ENCODE assay signal across 13 cellular contexts in genomic region chr20:58714340-58714922, GRCh38. TPM values are rescaled to one million over a fixed set of nuclear protein-coding genes. Genes with fewer than 3 reads are reported as not detected.
A peak's percentile ranks its signal among the peaks of the same experiment; 100 is the strongest.
DNase-seq lines count a peak whose midpoint lies in the region; ATAC-seq and TF ChIP-seq lines count a peak whose summit lies in the region.
"Had no signal": no experiment of that assay in that cellular context is flagged by ENCODE, and none has a peak within 500 bp of the region (broad histone marks: within the 10 kb centered on the region; RNA-seq: fewer than 3 reads in every experiment).

No MANE protein-coding gene starts in this region.

- H3K9me3 Mint-ChIP-seq in activated T-cell treated with anti-CD3 and anti-CD28 coated beads, Interleukin-2, amount 50 U/mL, for 24 hours = no peaks in the 10 kb centered on the region
- no peaks in the 10 kb centered on the region for H3K9me3 Mint-ChIP-seq in activated T-cell treated with anti-CD3 and anti-CD28 coated beads, Interleukin-2, amount 50 U/mL, for 4 hours
- no peaks in the 10 kb centered on the region for H3K9me3 Mint-ChIP-seq in stimulated activated naive CD8-positive, alpha-beta T cell treated with anti-CD3 and anti-CD28 coated beads, Interleukin-15, amount 100 ng/mL, for 72 hours
- H3K9me3 Mint-ChIP-seq: GM23338 had no signal

- H3K27ac Mint-ChIP-seq in activated T-cell treated with anti-CD3 and anti-CD28 coated beads, Interleukin-2, amount 50 U/mL, for 24 hours = no peak overlapping the region
- H3K27ac Mint-ChIP-seq in stimulated activated naive CD8-positive, alpha-beta T cell treated with anti-CD3 and anti-CD28 coated beads, Interleukin-15, amount 100 ng/mL, for 72 hours = peak overlapping the region in 1 of 2 donors; percentile 46
- H3K27ac Mint-ChIP-seq: GM23338 had no signal

- no peaks in the 10 kb centered on the region for H3K36me3 ChIP-seq in RWPE2 (ENCODE audit: low read depth)
- H3K36me3 ChIP-seq in hepatocyte (replicated peaks; ENCODE audit: insufficient read depth, low read depth) = no peaks in the 10 kb centered on the region

- TF ChIP-seq CTCF in RWPE2 (IDR thresholded peaks at IDR 0.05; ENCODE audit: poor library complexity, severe bottlenecking) = no peak
- no peak for TF ChIP-seq CTCF in hepatocyte (IDR thresholded peaks at IDR 0.05; ENCODE audit: poor library complexity)

- H3K27me3 Mint-ChIP-seq in activated T-cell treated with anti-CD3 and anti-CD28 coated beads, Interleukin-2, amount 50 U/mL, for 24 hours = no peaks in the 10 kb centered on the region
- H3K27me3 Mint-ChIP-seq in activated T-cell treated with anti-CD3 and anti-CD28 coated beads, Interleukin-2, amount 50 U/mL, for 4 hours (ENCODE audit: low read depth) = no peaks in the 10 kb centered on the region
- no peaks in the 10 kb centered on the region for H3K27me3 Mint-ChIP-seq in stimulated activated naive CD8-positive, alpha-beta T cell treated with anti-CD3 and anti-CD28 coated beads, Interleukin-15, amount 100 ng/mL, for 72 hours

- no peaks in the 10 kb centered on the region for H4K20me1 ChIP-seq in hepatocyte (ENCODE audit: insufficient read depth, poor library complexity, severe bottlenecking)

- 89% methylated on average over 16 of the region's 16 CpGs for WGBS in hepatocyte (ENCODE audit: low lambda C conversion rate, missing lambda C conversion rate)

- peaks cover 7% of the 10 kb centered on the region for H3K36me3 Mint-ChIP-seq in activated T-cell treated with anti-CD3 and anti-CD28 coated beads, Interleukin-2, amount 50 U/mL, for 24 hours (ENCODE audit: low read depth)
- no peaks in the 10 kb centered on the region for H3K36me3 Mint-ChIP-seq in activated T-cell treated with anti-CD3 and anti-CD28 coated beads, Interleukin-2, amount 50 U/mL, for 4 hours (ENCODE audit: insufficient read depth)

- H3K9me3 ChIP-seq in RWPE2 (ENCODE audit: severe bottlenecking) (no peaks in the 10 kb centered on the region), hepatocyte (ENCODE audit: low read depth) (no peaks in the 10 kb centered on the region)

- no peak overlapping the region for H3K4me3 Mint-ChIP-seq in activated T-cell treated with anti-CD3 and anti-CD28 coated beads, Interleukin-2, amount 50 U/mL, for 24 hours
- H3K4me3 Mint-ChIP-seq in activated T-cell treated with anti-CD3 and anti-CD28 coated beads, Interleukin-2, amount 50 U/mL, for 4 hours = no peak overlapping the region
- H3K4me3 Mint-ChIP-seq in stimulated activated naive CD8-positive, alpha-beta T cell treated with anti-CD3 and anti-CD28 coated beads, Interleukin-15, amount 100 ng/mL, for 72 hours = no peak overlapping the region
- H3K4me3 Mint-ChIP-seq: GM23338 had no signal

- no peak overlapping the region for H3K4me3 ChIP-seq in RWPE2 (ENCODE audit: severe bottlenecking)
- no peak overlapping the region for H3K4me3 ChIP-seq in hepatocyte
- H3K4me3 ChIP-seq: GM23338 had no signal

- H3K4me1 ChIP-seq in RWPE2 (ENCODE audit: insufficient read depth, poor library complexity, severe bottlenecking) = no peaks in the 10 kb centered on the region
- no peaks in the 10 kb centered on the region for H3K4me1 ChIP-seq in hepatocyte (ENCODE audit: insufficient read depth)

- peaks cover 5% of the 10 kb centered on the region for H3K27me3 ChIP-seq in RWPE2 (ENCODE audit: insufficient read depth, poor library complexity, severe bottlenecking)
- no peaks in the 10 kb centered on the region for H3K27me3 ChIP-seq in hepatocyte

- ATAC-seq in activated T-cell treated with anti-CD3 and anti-CD28 coated beads, Interleukin-2, amount 50 U/mL, for 4 hours = no peak
- ATAC-seq in RWPE2 (ENCODE audit: low read depth) (peak; percentile 1; the same call in 1 of the 3 replicates), GM18861 (IDR thresholded peaks at IDR 0.05; ENCODE audit: unreplicated experiment) (no peak), HG02678 (IDR thresholded peaks at IDR 0.05; ENCODE audit: unreplicated experiment) (no peak)
- no peak for ATAC-seq in stimulated activated naive CD8-positive, alpha-beta T cell treated with anti-CD3 and anti-CD28 coated beads, Interleukin-15, amount 100 ng/mL, for 72 hours
- ATAC-seq: GM23338 had no signal

- no peaks in the 10 kb centered on the region for H3K9me2 ChIP-seq in hepatocyte (replicated peaks; ENCODE audit: insufficient read depth)

- no peak overlapping the region for H3K27ac ChIP-seq in RWPE2 (ENCODE audit: poor library complexity, severe bottlenecking)
- no peak overlapping the region for H3K27ac ChIP-seq in hepatocyte

- H3K4me2 ChIP-seq in hepatocyte = no peak overlapping the region
- H3K4me2 ChIP-seq: GM23338 had no signal

- DNase-seq in activated T-cell treated with anti-CD3 and anti-CD28 coated beads, Interleukin-2, amount 50 U/mL, for 24 hours = peak; percentile 20
- no peak for DNase-seq in activated T-cell treated with anti-CD3 and anti-CD28 coated beads, Interleukin-2, amount 50 U/mL, for 4 hours
- DNase-seq in RWPE2 (ENCODE audit: low spot score) (peak; percentile 89), hepatocyte (ENCODE audit: low spot score) (peak; percentile 2), NCI-H1417 (lab: John Stamatoyannopoulos, UW) (no peak)
- DNase-seq in stimulated activated naive CD8-positive, alpha-beta T cell treated with anti-CD3 and anti-CD28 coated beads, Interleukin-15, amount 100 ng/mL, for 72 hours = peak; percentile 0 to 6
- DNase-seq: DMS153; mammary epithelial cell; OCI-M1; stimulated activated CD4-positive, alpha-beta T cell treated with anti-CD3 and anti-CD28 coated beads, Interleukin-1b, Interleukin-23, amount 100 ng/mL, for 48 hours had no signal

- no peaks in the 10 kb centered on the region for H3K79me2 ChIP-seq in hepatocyte

- H2AFZ ChIP-seq in hepatocyte = no peak overlapping the region
- H2AFZ ChIP-seq: GM23338 had no signal

- H3K4me1 Mint-ChIP-seq in activated T-cell treated with anti-CD3 and anti-CD28 coated beads, Interleukin-2, amount 50 U/mL, for 24 hours (ENCODE audit: low read depth) = no peaks in the 10 kb centered on the region
- H3K4me1 Mint-ChIP-seq in activated T-cell treated with anti-CD3 and anti-CD28 coated beads, Interleukin-2, amount 50 U/mL, for 4 hours (ENCODE audit: low read depth) = no peaks in the 10 kb centered on the region
- no peaks in the 10 kb centered on the region for H3K4me1 Mint-ChIP-seq in stimulated activated naive CD8-positive, alpha-beta T cell treated with anti-CD3 and anti-CD28 coated beads, Interleukin-15, amount 100 ng/mL, for 72 hours

RNA-seq across cellular contexts. Expression of gene NPEPL1, which starts 21.8 kb away (rescaled TPM):
- total RNA-seq in activated T-cell treated with anti-CD3 and anti-CD28 coated beads, Interleukin-2, amount 50 U/mL, for 4 hours = 10 to 100 TPM; 11.5 to 17.2 (median 16.4) TPM
- total RNA-seq in hepatocyte = 15.2 and 15.4 TPM in 2 replicates
- 42.3 and 46.0 TPM in 2 replicates for polyA plus RNA-seq in hepatocyte

Comparison
In these comparisons a context has a peak if more than half of its experiments do, and no peak if none do; other contexts are left out.
1. DNase-seq: peak in activated T-cell treated with anti-CD3 and anti-CD28 coated beads, Interleukin-2, amount 50 U/mL, for 24 hours (single experiment), RWPE2 (single experiment), hepatocyte (single experiment) and stimulated activated naive CD8-positive, alpha-beta T cell treated with anti-CD3 and anti-CD28 coated beads, Interleukin-15, amount 100 ng/mL, for 72 hours (2 of 2); none in activated T-cell treated with anti-CD3 and anti-CD28 coated beads, Interleukin-2, amount 50 U/mL, for 4 hours (single experiment) and NCI-H1417 (0 of 3).